ENCODE assay signal across 1 cellular context in the genomic region with DNA sequence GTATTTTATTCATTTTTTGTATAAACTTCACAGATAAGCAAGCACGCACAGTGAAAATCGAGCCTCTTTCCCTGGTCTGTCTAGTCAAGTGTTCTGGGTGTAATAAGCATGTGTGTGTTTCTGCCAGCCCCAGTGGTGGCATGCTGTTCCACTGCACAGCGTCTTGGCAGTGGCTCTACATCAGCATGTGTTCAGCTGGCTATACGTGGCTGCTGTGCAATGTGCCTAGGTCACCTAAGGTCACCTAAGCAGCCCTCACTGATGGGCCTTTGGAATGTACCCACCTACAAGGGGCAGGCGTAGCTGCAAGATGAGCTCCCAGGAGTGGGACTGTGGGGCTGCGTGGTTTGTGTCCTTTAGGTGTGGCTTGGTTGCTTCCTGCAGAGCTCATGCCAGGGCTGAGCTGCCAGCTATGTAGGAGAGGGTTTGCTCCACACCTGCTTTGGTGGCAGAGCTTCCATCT.
TF ChIP-seq lines count a peak whose summit lies in the region.

No MANE protein-coding gene starts in this region.

TF ChIP-seq in GM12878, 131 proteins besides CTCF, POLR2A, EP300 and RAD21:
- TF ChIP-seq, protein P1, sequence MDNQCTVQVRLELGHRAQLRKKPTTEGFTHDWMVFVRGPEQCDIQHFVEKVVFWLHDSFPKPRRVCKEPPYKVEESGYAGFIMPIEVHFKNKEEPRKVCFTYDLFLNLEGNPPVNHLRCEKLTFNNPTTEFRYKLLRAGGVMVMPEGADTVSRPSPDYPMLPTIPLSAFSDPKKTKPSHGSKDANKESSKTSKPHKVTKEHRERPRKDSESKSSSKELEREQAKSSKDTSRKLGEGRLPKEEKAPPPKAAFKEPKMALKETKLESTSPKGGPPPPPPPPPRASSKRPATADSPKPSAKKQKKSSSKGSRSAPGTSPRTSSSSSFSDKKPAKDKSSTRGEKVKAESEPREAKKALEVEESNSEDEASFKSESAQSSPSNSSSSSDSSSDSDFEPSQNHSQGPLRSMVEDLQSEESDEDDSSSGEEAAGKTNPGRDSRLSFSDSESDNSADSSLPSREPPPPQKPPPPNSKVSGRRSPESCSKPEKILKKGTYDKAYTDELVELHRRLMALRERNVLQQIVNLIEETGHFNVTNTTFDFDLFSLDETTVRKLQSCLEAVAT (IDR thresholded peaks at IDR 0.05): no peak
- TF ChIP-seq ZNF592 (IDR thresholded peaks at IDR 0.05): no peak
- TF ChIP-seq CBX5 (IDR thresholded peaks at IDR 0.05; ENCODE audit: low read depth): no peak
- TF ChIP-seq IKZF1 (conservative IDR thresholded peaks at IDR 0.05): no peak
